16 cellular contexts compared by ENCODE assay signal in the genomic region with DNA sequence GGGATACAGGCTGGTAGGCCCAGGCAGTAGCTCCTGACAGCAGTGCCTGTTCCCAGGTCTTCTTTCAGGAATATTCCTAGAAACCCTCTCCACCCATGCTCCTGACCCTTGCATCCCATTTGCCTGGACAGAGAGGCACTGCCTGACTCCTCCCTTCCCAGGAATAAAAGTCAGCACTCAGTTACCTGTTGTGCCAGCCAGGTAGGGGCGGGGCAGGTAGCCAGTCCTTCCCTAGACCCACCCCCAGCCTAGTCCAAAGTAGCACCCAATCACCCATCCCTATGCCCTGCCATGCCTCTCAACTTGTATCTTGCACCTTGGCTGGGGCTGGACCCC.
DNase-seq lines count a peak whose midpoint lies in the region; ATAC-seq and TF ChIP-seq lines count a peak whose summit lies in the region.
"Had no signal": no experiment of that assay in that cellular context is flagged by ENCODE, and none has a peak within 500 bp of the region (broad histone marks: within the 10 kb centered on the region; RNA-seq: fewer than 3 reads in every experiment).

No MANE protein-coding gene starts in this region.

- H2BK15ac ChIP-seq in neuronal stem cell (ENCODE audit: low read length) (peak overlapping the region; percentile 8), H9 (ENCODE audit: low read depth, low read length) (no peak overlapping the region)

- H3K56ac ChIP-seq in H9 (ENCODE audit: insufficient read length, low read depth, low read length), result no peak overlapping the region

- H3K18ac ChIP-seq in neuronal stem cell (ENCODE audit: low read length) (peak overlapping the region; percentile 6), H9 (ENCODE audit: insufficient read length, low read depth, low read length) (no peak overlapping the region)

- DNase-seq in HT-29 (ENCODE audit: low spot score) (peak; percentile 48), endodermal cell (peak; percentile 43), neuronal stem cell (ENCODE audit: low spot score) (no peak), upper lobe of right lung (peak; percentile 62), H9 (no peak), NCI-H748 treated with DMSO at 0.1 percent for 48 hours (lab: John Stamatoyannopoulos, UW) (no peak)
- DNase-seq in activated T-cell treated with anti-CD3 and anti-CD28 coated beads, Interleukin-2, amount 50 U/mL, for 1 hour, result no peak
- DNase-seq: DMS153, HCEC 1CT, NCI-H1436 treated with DMSO at 0.1 percent for 48 hours, NCI-H2107, NCI-H446, SIG-M5 had no signal

- H2BK12ac ChIP-seq in neuronal stem cell (ENCODE audit: low read length) (no peak overlapping the region), H9 (ENCODE audit: insufficient read length, low read depth, low read length) (no peak overlapping the region)

- H3K4ac ChIP-seq in neuronal stem cell (ENCODE audit: low read length) (no peak overlapping the region), H9 (ENCODE audit: low read depth, low read length) (no peak overlapping the region)

- WGBS in endodermal cell (ENCODE audit: insufficient coverage in 1 of 2, insufficient read length in 1 of 2), 2 experiments, result 96 to 100% methylated on average over 1 of the region's 1 CpG
- WGBS in neuronal stem cell (ENCODE audit: extremely low coverage in 2 of 2, insufficient read length in 2 of 2, insufficient replicate concordance in 1 of 2), 2 donors, result no CpG with 5 or more reads among the region's 1 CpG
- no CpG with 5 or more reads among the region's 1 CpG for WGBS in H9 (ENCODE audit: extremely low coverage, insufficient read length, low lambda C conversion rate)

- H2BK120ac ChIP-seq in neuronal stem cell (ENCODE audit: low read depth, low read length) (no peak overlapping the region), H9 (ENCODE audit: low read depth, low read length, poor library complexity, severe bottlenecking) (no peak overlapping the region)

- H3K4me2 ChIP-seq in neuronal stem cell (ENCODE audit: insufficient read depth, low read length, poor library complexity, severe bottlenecking) (no peak overlapping the region), H9 (ENCODE audit: insufficient read depth, insufficient read length, low read length) (no peak overlapping the region)

- H2BK20ac ChIP-seq in H9 (ENCODE audit: low read depth, low read length, poor library complexity, severe bottlenecking), result no peak overlapping the region

- peaks cover 13% of the 10 kb centered on the region for H3K4me1 Mint-ChIP-seq in endodermal cell
- peaks cover 35 to 38% of the 10 kb centered on the region in 2 experiments for H3K4me1 Mint-ChIP-seq in H9

- peaks cover 2% of the 10 kb centered on the region for H3K27me3 Mint-ChIP-seq in endodermal cell (ENCODE audit: insufficient read depth)
- no peaks in the 10 kb centered on the region; the same call in 1 of the 2 replicates for H3K27me3 Mint-ChIP-seq in H9 (ENCODE audit: low read depth)

- H3K4me3 ChIP-seq in endodermal cell (ENCODE audit: low read length) (peak overlapping the region; percentile 45), neuronal stem cell (ENCODE audit: low read length in 2 of 2) (no peak overlapping the region), upper lobe of right lung (no peak overlapping the region)
- H3K4me3 ChIP-seq: BLaER1 treated with 17β-estradiol and CSF1 and Interleukin-3, amounts not matched to agents 10 nM and 100 nM; K562 had no signal

- no peak for ATAC-seq in upper lobe of right lung
- ATAC-seq: K562, Panc1 had no signal

- H3K36me3 Mint-ChIP-seq in endodermal cell (ENCODE audit: low read depth) (peaks cover 10% of the 10 kb centered on the region), H9 (ENCODE audit: insufficient read depth in 1 of 3, low read depth in 3 of 3) (peaks cover 5 to 11% (median 10%) of the 10 kb centered on the region in 3 experiments; a peak in 6 of 7 replicates)

- H3K14ac ChIP-seq in neuronal stem cell (ENCODE audit: low read length) (no peak overlapping the region), H9 (ENCODE audit: insufficient read depth, low read length) (no peak overlapping the region)

- no peaks in the 10 kb centered on the region for H4K20me1 ChIP-seq in H9 (ENCODE audit: control insufficient read depth, insufficient read depth, insufficient read length)
- H4K20me1 ChIP-seq: BLaER1 treated with 17β-estradiol and CSF1 and Interleukin-3, amounts not matched to agents 10 nM and 100 nM had no signal

- peaks cover 33% of the 10 kb centered on the region for H3K9me3 ChIP-seq in endodermal cell (ENCODE audit: control insufficient read depth, low read length)
- H3K9me3 ChIP-seq in neuronal stem cell (replicated peaks in 1 of 2; ENCODE audit: control insufficient read depth in 2 of 2, insufficient read depth in 1 of 2, low read depth in 1 of 2, low read length in 2 of 2), result peaks cover 0 to 4% of the 10 kb centered on the region in 2 donors
- H3K9me3 ChIP-seq in upper lobe of right lung, result no peaks in the 10 kb centered on the region
- no peaks in the 10 kb centered on the region for H3K9me3 ChIP-seq in H9 (ENCODE audit: control insufficient read depth, low read depth, low read length)

- peaks cover 5% of the 10 kb centered on the region for H3K4me1 ChIP-seq in endodermal cell (ENCODE audit: control insufficient read depth, insufficient read depth, low read length)
- peaks cover 4 to 20% of the 10 kb centered on the region in 2 donors for H3K4me1 ChIP-seq in neuronal stem cell (ENCODE audit: control insufficient read depth in 2 of 2, insufficient read depth in 1 of 2, low read depth in 1 of 2, low read length in 2 of 2)
- peaks cover 5% of the 10 kb centered on the region for H3K4me1 ChIP-seq in upper lobe of right lung
- peaks cover 7% of the 10 kb centered on the region; the same call in 1 of the 2 replicates for H3K4me1 ChIP-seq in H9 (ENCODE audit: insufficient read depth, low read length)

- peak overlapping the region; percentile 1 for H3K23ac ChIP-seq in neuronal stem cell (ENCODE audit: low read depth, low read length, poor library complexity)
- no peak overlapping the region for H3K23ac ChIP-seq in H9 (ENCODE audit: insufficient read length, low read depth, low read length)

- no peak overlapping the region for H3T11ph ChIP-seq in H9 (ENCODE audit: low read length)

- H3K27ac ChIP-seq in endodermal cell (ENCODE audit: low read depth, low read length) (no peak overlapping the region), neuronal stem cell (replicated peaks; ENCODE audit: low read length) (no peak overlapping the region), upper lobe of right lung (no peak overlapping the region), H9 (ENCODE audit: insufficient read length, low read depth, low read length) (no peak overlapping the region)
- H3K27ac ChIP-seq: BLaER1 treated with 17β-estradiol and CSF1 and Interleukin-3, amounts not matched to agents 10 nM and 100 nM had no signal

- peak overlapping the region; percentile 2 for H2AK5ac ChIP-seq in neuronal stem cell (ENCODE audit: low read depth, low read length)
- H2AK5ac ChIP-seq in H9 (ENCODE audit: insufficient read length, low read length), result no peak overlapping the region

- H4K8ac ChIP-seq in neuronal stem cell (ENCODE audit: low read depth, low read length) (no peak overlapping the region), H9 (replicated peaks; ENCODE audit: insufficient read length, low read depth, low read length) (no peak overlapping the region)

- H2BK5ac ChIP-seq in neuronal stem cell (ENCODE audit: low read length), result no peak overlapping the region
- no peak overlapping the region for H2BK5ac ChIP-seq in H9 (ENCODE audit: insufficient read length, low read length)

- H3K9me3 Mint-ChIP-seq in endodermal cell, result peaks cover 25% of the 10 kb centered on the region
- peaks cover 7 to 8% of the 10 kb centered on the region in 2 experiments for H3K9me3 Mint-ChIP-seq in H9

- H3K27ac Mint-ChIP-seq in endodermal cell (no peak overlapping the region), H9 (no peak overlapping the region; a peak in 1 of 7 replicates)

- H3K79me2 ChIP-seq in H9 (ENCODE audit: insufficient read depth, low read length), result no peaks in the 10 kb centered on the region

- H3K9ac ChIP-seq in endodermal cell (ENCODE audit: extremely low read depth, low read length, poor library complexity, severe bottlenecking) (no peak overlapping the region), neuronal stem cell (ENCODE audit: low read depth, low read length, poor library complexity) (no peak overlapping the region), H9 (ENCODE audit: extremely low read depth, insufficient read length, low read length) (no peak overlapping the region)
- H3K9ac ChIP-seq: BLaER1 treated with 17β-estradiol and CSF1 and Interleukin-3, amounts not matched to agents 10 nM and 100 nM had no signal

- TF ChIP-seq CTCF in endodermal cell (conservative IDR thresholded peaks at IDR 0.05) (no peak), upper lobe of right lung (IDR thresholded peaks at IDR 0.05) (no peak), H9 (conservative IDR thresholded peaks at IDR 0.05) (no peak)

- no peaks in the 10 kb centered on the region for H3K23me2 ChIP-seq in H9 (ENCODE audit: insufficient read length, low read depth, low read length, poor library complexity, severe bottlenecking)

- H4K91ac ChIP-seq in neuronal stem cell (ENCODE audit: low read depth, low read length, poor library complexity) (no peak overlapping the region), H9 (ENCODE audit: insufficient read length, low read depth, low read length) (no peak overlapping the region)

- H3K79me1 ChIP-seq in neuronal stem cell (ENCODE audit: low read depth, low read length) (no peaks in the 10 kb centered on the region), H9 (ENCODE audit: insufficient read depth, low read depth, low read length, poor library complexity, severe bottlenecking) (no peaks in the 10 kb centered on the region)

- peaks cover 4% of the 10 kb centered on the region for H3K36me3 ChIP-seq in endodermal cell (ENCODE audit: control insufficient read depth, insufficient read depth, low read length)
- H3K36me3 ChIP-seq in neuronal stem cell (replicated peaks in 1 of 2; ENCODE audit: control insufficient read depth in 2 of 2, insufficient read depth in 2 of 2, low read length in 2 of 2), result no peaks in the 10 kb centered on the region
- no peaks in the 10 kb centered on the region for H3K36me3 ChIP-seq in upper lobe of right lung
- H3K36me3 ChIP-seq: BLaER1 treated with 17β-estradiol and CSF1 and Interleukin-3, amounts not matched to agents 10 nM and 100 nM had no signal

- H2AFZ ChIP-seq in neuronal stem cell (ENCODE audit: low read length) (no peak overlapping the region), H9 (ENCODE audit: low read length) (no peak overlapping the region)

- no peak overlapping the region for H4K5ac ChIP-seq in H9 (ENCODE audit: insufficient read length, low read depth, low read length)

- intact Hi-C loops in upper lobe of right lung (cut with DNase I), result no loop called here

- H3K27me3 ChIP-seq in endodermal cell (ENCODE audit: control insufficient read depth, insufficient read depth, low read length, poor library complexity, severe bottlenecking) (no peaks in the 10 kb centered on the region), neuronal stem cell (ENCODE audit: control insufficient read depth in 3 of 3, insufficient read depth in 3 of 3, low read depth in 1 of 3, low read length in 3 of 3) (peaks cover 0 to 18% (median 0%) of the 10 kb centered on the region in 3 experiments), upper lobe of right lung (peaks cover 16% of the 10 kb centered on the region), H9 (ENCODE audit: insufficient read depth, low read length) (no peaks in the 10 kb centered on the region)

- H3K4me3 Mint-ChIP-seq in endodermal cell (no peak overlapping the region), H9 (no peak overlapping the region)

Comparison
In these comparisons a context has a peak if more than half of its experiments do, and no peak if none do; other contexts are left out.
1. DNase-seq: peak in HT-29 (single experiment), endodermal cell (single experiment) and upper lobe of right lung (single experiment); none in neuronal stem cell (single experiment), H9 (single experiment), NCI-H748 treated with DMSO at 0.1 percent for 48 hours (single experiment) and activated T-cell treated with anti-CD3 and anti-CD28 coated beads, Interleukin-2, amount 50 U/mL, for 1 hour (single experiment).